20 cellular contexts compared by ENCODE assay signal in the genomic region with DNA sequence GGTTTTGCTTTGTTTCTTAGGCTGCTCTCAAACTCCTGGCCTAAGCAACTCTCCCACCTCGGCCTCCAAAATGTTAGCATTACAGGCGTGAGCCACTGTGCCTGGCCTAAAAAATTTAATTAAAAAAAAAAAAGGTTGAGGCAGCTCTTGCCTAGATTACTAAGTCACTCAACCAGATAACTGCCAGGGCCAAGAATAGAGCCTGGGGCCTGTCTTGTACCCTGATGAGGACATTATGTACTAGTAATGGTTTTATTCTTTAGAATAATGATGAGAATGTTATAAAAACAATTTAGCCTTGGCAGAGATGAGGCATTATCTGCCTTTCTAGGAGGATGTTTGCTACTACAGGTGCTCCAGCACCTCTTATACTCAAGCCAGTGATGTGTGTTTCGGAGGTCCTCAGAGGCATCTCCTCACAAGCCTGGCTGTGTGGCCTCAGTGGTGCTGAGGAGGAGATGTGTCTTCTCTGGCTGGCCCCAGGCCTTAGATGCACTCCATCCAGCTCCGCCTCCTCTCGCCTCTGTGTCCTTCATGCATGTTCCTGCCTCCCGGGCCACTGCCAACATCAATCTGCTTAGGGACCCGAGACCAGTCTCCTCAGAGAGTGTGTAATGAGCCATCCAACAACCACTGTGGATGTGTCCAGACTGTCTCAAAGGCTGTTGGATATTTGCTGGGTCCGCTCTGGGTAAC.
A peak's percentile ranks its signal among the peaks of the same experiment; 100 is the strongest.
DNase-seq lines count a peak whose midpoint lies in the region; ATAC-seq and TF ChIP-seq lines count a peak whose summit lies in the region.
"Had no signal": no experiment of that assay in that cellular context is flagged by ENCODE, and none has a peak within 500 bp of the region (broad histone marks: within the 10 kb centered on the region; RNA-seq: fewer than 3 reads in every experiment).

No MANE protein-coding gene starts in this region.

- peaks cover 41% of the 10 kb centered on the region for H3K4me1 ChIP-seq in foreskin keratinocyte
- H3K4me1 ChIP-seq: right lobe of liver, testis had no signal

- peaks cover 93% of the 10 kb centered on the region for H3K4me1 Mint-ChIP-seq in activated T-cell treated with anti-CD3 and anti-CD28 coated beads, Interleukin-2, amount 50 U/mL, for 24 hours (ENCODE audit: low read depth)
- peaks cover 93 to 97% (median 94%) of the 10 kb centered on the region in 3 donors for H3K4me1 Mint-ChIP-seq in T-cell
- H3K4me1 Mint-ChIP-seq in stimulated activated memory B cell treated with anti-CD40 and anti-IgM and Interleukin-4, amounts not matched to agents 10 μg/mL and 1 μg/mL and 100 μg/mL, for 72 hours, result peaks cover 23% of the 10 kb centered on the region

- H3K27me3 ChIP-seq in dorsolateral prefrontal cortex, result peaks cover 0 to 4% (median 0%) of the 10 kb centered on the region in 45 donors
- no peaks in the 10 kb centered on the region for H3K27me3 ChIP-seq in foreskin keratinocyte
- H3K27me3 ChIP-seq: Peyer's patch, right lobe of liver, testis had no signal

- TF ChIP-seq CTCF in dorsolateral prefrontal cortex (IDR thresholded peaks at IDR 0.05 in 54 of 56, conservative IDR thresholded peaks at IDR 0.05 in 2 of 56; ENCODE audit: low read depth in 1 of 56, partially characterized antibody in 56 of 56) (no peak), foreskin keratinocyte (conservative IDR thresholded peaks at IDR 0.05) (no peak)

- H3K27ac ChIP-seq in dorsolateral prefrontal cortex, result peak overlapping the region in 32 of 59 donors; percentile 1 to 93 (median 52)
- no peak overlapping the region for H3K27ac ChIP-seq in foreskin keratinocyte
- H3K27ac ChIP-seq: right lobe of liver, testis had no signal

- POLR2A ChIA-PET in T-cell (lab: Charles Lee), result no interaction called here

- CTCF ChIA-PET in T-cell (lab: Charles Lee), result no interaction called here

- ATAC-seq in T-cell (replicated peaks in 1 of 4) (no peak), foreskin keratinocyte (no peak), HG03045 (IDR thresholded peaks at IDR 0.05; ENCODE audit: unreplicated experiment) (no peak)
- ATAC-seq in stimulated activated memory B cell treated with anti-CD40 and anti-IgM and Interleukin-4, amounts not matched to agents 10 μg/mL and 1 μg/mL and 100 μg/mL, for 72 hours, result no peak
- ATAC-seq: GM23338, right lobe of liver had no signal

- no peak overlapping the region for H3K4me3 Mint-ChIP-seq in activated T-cell treated with anti-CD3 and anti-CD28 coated beads, Interleukin-2, amount 50 U/mL, for 24 hours
- peak overlapping the region in 1 of 3 donors; percentile 78 for H3K4me3 Mint-ChIP-seq in T-cell
- no peak overlapping the region for H3K4me3 Mint-ChIP-seq in stimulated activated memory B cell treated with anti-CD40 and anti-IgM and Interleukin-4, amounts not matched to agents 10 μg/mL and 1 μg/mL and 100 μg/mL, for 72 hours
- H3K4me3 Mint-ChIP-seq: activated B cell treated with CpG ODN at 0.5 μM for 24 hours, GM23338, nephron progenitor cell had no signal

- intact Hi-C loops in dorsolateral prefrontal cortex (cut with DNase I), result no loop called here

- H3K36me3 Mint-ChIP-seq in activated T-cell treated with anti-CD3 and anti-CD28 coated beads, Interleukin-2, amount 50 U/mL, for 24 hours (ENCODE audit: low read depth), result no peaks in the 10 kb centered on the region
- peaks cover 13% of the 10 kb centered on the region for H3K36me3 Mint-ChIP-seq in T-cell
- no peaks in the 10 kb centered on the region for H3K36me3 Mint-ChIP-seq in stimulated activated memory B cell treated with anti-CD40 and anti-IgM and Interleukin-4, amounts not matched to agents 10 μg/mL and 1 μg/mL and 100 μg/mL, for 72 hours

- no peaks in the 10 kb centered on the region for H3K27me3 Mint-ChIP-seq in activated T-cell treated with anti-CD3 and anti-CD28 coated beads, Interleukin-2, amount 50 U/mL, for 24 hours
- no peaks in the 10 kb centered on the region for H3K27me3 Mint-ChIP-seq in T-cell
- peaks cover 11% of the 10 kb centered on the region for H3K27me3 Mint-ChIP-seq in stimulated activated memory B cell treated with anti-CD40 and anti-IgM and Interleukin-4, amounts not matched to agents 10 μg/mL and 1 μg/mL and 100 μg/mL, for 72 hours

- H3K27ac Mint-ChIP-seq in activated T-cell treated with anti-CD3 and anti-CD28 coated beads, Interleukin-2, amount 50 U/mL, for 24 hours, result peak overlapping the region; percentile 94
- H3K27ac Mint-ChIP-seq in T-cell, result peak overlapping the region; percentile 98 to 99
- peak overlapping the region; percentile 11 for H3K27ac Mint-ChIP-seq in stimulated activated memory B cell treated with anti-CD40 and anti-IgM and Interleukin-4, amounts not matched to agents 10 μg/mL and 1 μg/mL and 100 μg/mL, for 72 hours
- H3K27ac Mint-ChIP-seq: activated B cell treated with CpG ODN at 0.5 μM for 24 hours, GM23338, nephron progenitor cell had no signal

- DNase-seq in activated T-cell treated with anti-CD3 and anti-CD28 coated beads, Interleukin-2, amount 50 U/mL, for 24 hours, result no peak
- DNase-seq in activated T-cell treated with anti-CD3 and anti-CD28 coated beads, Interleukin-2, amount 50 U/mL, for 1 hour, result no peak
- DNase-seq in T-cell (no peak), dorsolateral prefrontal cortex (no peak), foreskin keratinocyte (no peak), NCI-H748 treated with DMSO at 0.1 percent for 48 hours (lab: John Stamatoyannopoulos, UW) (no peak)
- DNase-seq: ACHN, activated B cell treated with CpG ODN at 0.5 μM for 24 hours, activated gamma-delta T cell, DMS79, Karpas-422, NCI-H2029 treated with DMSO at 0.1 percent for 48 hours, nephron progenitor cell, Peyer's patch, right lobe of liver, T-helper 9 cell, testis had no signal

- H3K9me3 Mint-ChIP-seq in activated T-cell treated with anti-CD3 and anti-CD28 coated beads, Interleukin-2, amount 50 U/mL, for 24 hours, result no peaks in the 10 kb centered on the region
- H3K9me3 Mint-ChIP-seq in T-cell, result no peaks in the 10 kb centered on the region
- no peaks in the 10 kb centered on the region for H3K9me3 Mint-ChIP-seq in stimulated activated memory B cell treated with anti-CD40 and anti-IgM and Interleukin-4, amounts not matched to agents 10 μg/mL and 1 μg/mL and 100 μg/mL, for 72 hours
- H3K9me3 Mint-ChIP-seq: activated B cell treated with CpG ODN at 0.5 μM for 24 hours, GM23338, nephron progenitor cell had no signal

- no peak overlapping the region for H3K4me3 ChIP-seq in dorsolateral prefrontal cortex
- H3K4me3 ChIP-seq: GM23338, Peyer's patch, right lobe of liver, testis had no signal

Comparison
In these comparisons a context has a peak if more than half of its experiments do, and no peak if none do; other contexts are left out.
1. H3K27ac Mint-ChIP-seq: peak in every context shown above with its lines; median percentile 98 in T-cell; 94 in activated T-cell treated with anti-CD3 and anti-CD28 coated beads, Interleukin-2, amount 50 U/mL, for 24 hours; 11 in stimulated activated memory B cell treated with anti-CD40 and anti-IgM and Interleukin-4, amounts not matched to agents 10 μg/mL and 1 μg/mL and 100 μg/mL, for 72 hours.